Comparison of ENCODE assay signal across 7 cellular contexts in the genomic region with DNA sequence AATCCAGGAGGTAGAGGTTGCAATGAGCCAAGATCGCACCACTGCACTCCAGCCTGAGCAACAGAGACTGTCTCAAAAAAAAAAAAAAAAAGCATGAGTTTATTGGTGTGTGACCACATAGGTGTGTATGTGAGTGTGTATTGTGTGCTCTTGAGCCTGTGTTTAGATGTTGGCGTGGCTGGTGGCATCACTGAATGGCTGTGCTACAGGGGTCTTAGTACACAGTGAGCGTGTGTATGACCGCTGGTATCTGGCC. TPM values are rescaled to one million over a fixed set of nuclear protein-coding genes. Genes with fewer than 3 reads are reported as not detected.
DNase-seq lines count a peak whose midpoint lies in the region; ATAC-seq and TF ChIP-seq lines count a peak whose summit lies in the region.

No MANE protein-coding gene starts in this region.

- H3K27ac Mint-ChIP-seq in HFFc6: peak overlapping the region; percentile 97
- peak overlapping the region; percentile 98 for H3K27ac Mint-ChIP-seq in activated CD8-positive, alpha-beta T cell treated with anti-CD3 and anti-CD28 coated beads for 36 hours
- peak overlapping the region; percentile 99 for H3K27ac Mint-ChIP-seq in stimulated activated naive CD8-positive, alpha-beta T cell treated with anti-CD3 and anti-CD28 coated beads, Interleukin-15, amount 100 ng/mL, for 72 hours

- TF ChIP-seq CTCF in HFFc6 (IDR thresholded peaks at IDR 0.05): no peak
- TF ChIP-seq CTCF in activated CD8-positive, alpha-beta T cell treated with anti-CD3 and anti-CD28 coated beads for 36 hours (IDR thresholded peaks at IDR 0.05): no peak

- peaks cover 34% of the 10 kb centered on the region for H3K36me3 ChIP-seq in iPS-18a (ENCODE audit: control insufficient read depth, low read depth, low read length)

- CTCF ChIA-PET in activated CD8-positive, alpha-beta T cell treated with anti-CD3 and anti-CD28 coated beads for 36 hours (lab: Charles Lee): interaction anchor here (1.4 to 3.7 kb wide), 7 partner anchors 14 to 54 kb away, joined by 3 to 30 read pairs (median 6); no protein-coding TSS in a partner anchor

- intact Hi-C loops in activated CD8-positive, alpha-beta T cell treated with anti-CD3 and anti-CD28 coated beads for 36 hours (cut with micrococcal nuclease): loop anchor here (10.0 kb wide), 1 partner anchor 59 kb away; no protein-coding TSS in a partner anchor

- peaks cover 47% of the 10 kb centered on the region for H3K36me3 Mint-ChIP-seq in HFFc6 (ENCODE audit: low read depth)
- peaks cover 65% of the 10 kb centered on the region for H3K36me3 Mint-ChIP-seq in activated CD8-positive, alpha-beta T cell treated with anti-CD3 and anti-CD28 coated beads for 36 hours (ENCODE audit: low read depth)

- POLR2A ChIA-PET in activated CD8-positive, alpha-beta T cell treated with anti-CD3 and anti-CD28 coated beads for 36 hours (lab: Charles Lee): interaction anchor here (0.8 to 5.6 kb wide), 8 partner anchors 9 to 71 kb away, joined by 3 to 47 read pairs (median 5); no protein-coding TSS in a partner anchor

- H3K4me1 Mint-ChIP-seq in HFFc6 (ENCODE audit: low read depth): peaks cover 59% of the 10 kb centered on the region
- peaks cover 33% of the 10 kb centered on the region for H3K4me1 Mint-ChIP-seq in activated CD8-positive, alpha-beta T cell treated with anti-CD3 and anti-CD28 coated beads for 36 hours (ENCODE audit: low read depth)
- H3K4me1 Mint-ChIP-seq in stimulated activated naive CD8-positive, alpha-beta T cell treated with anti-CD3 and anti-CD28 coated beads, Interleukin-15, amount 100 ng/mL, for 72 hours: peaks cover 60% of the 10 kb centered on the region

- DNase-seq in HFFc6 (no peak), RPMI8226 (no peak), iPS-NIHi11 (ENCODE audit: low spot score) (no peak)
- DNase-seq in activated CD8-positive, alpha-beta T cell treated with anti-CD3 and anti-CD28 coated beads for 36 hours: no peak
- DNase-seq in stimulated activated naive CD8-positive, alpha-beta T cell treated with anti-CD3 and anti-CD28 coated beads, Interleukin-15, amount 100 ng/mL, for 72 hours: no peak
- DNase-seq in activated CD4-positive, alpha-beta T cell treated with anti-CD3 and anti-CD28 coated beads for 4 hours: no peak

- H3K9ac ChIP-seq in iPS-18a (ENCODE audit: low read length): peak overlapping the region; percentile 98

- no peaks in the 10 kb centered on the region for H3K9me3 ChIP-seq in iPS-18a (ENCODE audit: control insufficient read depth, low read depth, low read length)

- H3K9me3 Mint-ChIP-seq in HFFc6: no peaks in the 10 kb centered on the region
- peaks cover 2% of the 10 kb centered on the region for H3K9me3 Mint-ChIP-seq in activated CD8-positive, alpha-beta T cell treated with anti-CD3 and anti-CD28 coated beads for 36 hours
- H3K9me3 Mint-ChIP-seq in stimulated activated naive CD8-positive, alpha-beta T cell treated with anti-CD3 and anti-CD28 coated beads, Interleukin-15, amount 100 ng/mL, for 72 hours: no peaks in the 10 kb centered on the region

- peaks cover 4% of the 10 kb centered on the region; the same call in 1 of the 2 replicates for H3K27me3 Mint-ChIP-seq in HFFc6 (ENCODE audit: insufficient read depth)
- no peaks in the 10 kb centered on the region for H3K27me3 Mint-ChIP-seq in activated CD8-positive, alpha-beta T cell treated with anti-CD3 and anti-CD28 coated beads for 36 hours
- no peaks in the 10 kb centered on the region for H3K27me3 Mint-ChIP-seq in stimulated activated naive CD8-positive, alpha-beta T cell treated with anti-CD3 and anti-CD28 coated beads, Interleukin-15, amount 100 ng/mL, for 72 hours

- no peak for ATAC-seq in activated CD8-positive, alpha-beta T cell treated with anti-CD3 and anti-CD28 coated beads for 36 hours
- peak; percentile 0 for ATAC-seq in stimulated activated naive CD8-positive, alpha-beta T cell treated with anti-CD3 and anti-CD28 coated beads, Interleukin-15, amount 100 ng/mL, for 72 hours

- H3K27ac ChIP-seq in iPS-18a (ENCODE audit: low read length): peak overlapping the region; percentile 69

- H3K4me1 ChIP-seq in iPS-18a (ENCODE audit: control insufficient read depth, low read depth, low read length): peaks cover 12% of the 10 kb centered on the region

- peak overlapping the region; percentile 97 for H3K4me3 Mint-ChIP-seq in HFFc6
- H3K4me3 Mint-ChIP-seq in activated CD8-positive, alpha-beta T cell treated with anti-CD3 and anti-CD28 coated beads for 36 hours: peak overlapping the region; percentile 98
- H3K4me3 Mint-ChIP-seq in stimulated activated naive CD8-positive, alpha-beta T cell treated with anti-CD3 and anti-CD28 coated beads, Interleukin-15, amount 100 ng/mL, for 72 hours: peak overlapping the region; percentile 93 to 98

- H3K27me3 ChIP-seq in iPS-18a (ENCODE audit: control insufficient read depth, insufficient read depth, low read length): peaks cover 3% of the 10 kb centered on the region

- peak overlapping the region; percentile 85 for H3K4me3 ChIP-seq in iPS-18a (ENCODE audit: low read length)

RNA-seq across cellular contexts. Expression of a gene that starts 2.5 kb away (rescaled TPM):
- total RNA-seq in HFFc6 (2021; fragmentation: NEBNext Ultra II Directional; extraction: Animal tissue kit (Norgen Biotek cat#: 25700)): 100 to 1,000 TPM; 263 to 310 (median 281) TPM
- 100 to 1,000 TPM; 235 TPM for total RNA-seq in activated CD8-positive, alpha-beta T cell treated with anti-CD3 and anti-CD28 coated beads for 36 hours

RNA-seq across cellular contexts. Expression of a gene that starts 39.7 kb away (rescaled TPM):
- 10 to 100 TPM; 53.6 to 60.8 (median 58.3) TPM for total RNA-seq in HFFc6 (2021; fragmentation: NEBNext Ultra II Directional; extraction: Animal tissue kit (Norgen Biotek cat#: 25700))
- total RNA-seq in activated CD8-positive, alpha-beta T cell treated with anti-CD3 and anti-CD28 coated beads for 36 hours: 10 to 100 TPM; 52.5 to 63.5 TPM

RNA-seq across cellular contexts. Expression of a gene that starts 40.1 kb away (rescaled TPM):
- total RNA-seq in HFFc6 (2021; fragmentation: NEBNext Ultra II Directional; extraction: Animal tissue kit (Norgen Biotek cat#: 25700)): 10 to 100 TPM; 31.4 to 36.8 (median 33.2) TPM
- 10 to 100 TPM in 1 of 2 experiments, 1 to 10 TPM in 1; 7.7 to 10.1 TPM for total RNA-seq in activated CD8-positive, alpha-beta T cell treated with anti-CD3 and anti-CD28 coated beads for 36 hours
